In genomic region chr5:180803181-180804128, GRCh38 we compare ENCODE assay signal across 1 cellular context.
A peak's percentile ranks its signal among the peaks of the same experiment; 100 is the strongest.
TF ChIP-seq lines count a peak whose summit lies in the region.

No MANE protein-coding gene starts in this region.

TF ChIP-seq in WTC11, 78 proteins besides CTCF, POLR2A, EP300 and RAD21 (continued from another document):
- TF ChIP-seq CBFB (CRISPR knock-in tag; IDR thresholded peaks at IDR 0.05; ENCODE audit: low read depth) (no peak), USF1 (CRISPR knock-in tag; IDR thresholded peaks at IDR 0.05) (0 out of 2 replicates have a peak, but pooled peaks have one; percentile 24)
